Comparison of ENCODE assay signal across 8 cellular contexts in the genomic region with DNA sequence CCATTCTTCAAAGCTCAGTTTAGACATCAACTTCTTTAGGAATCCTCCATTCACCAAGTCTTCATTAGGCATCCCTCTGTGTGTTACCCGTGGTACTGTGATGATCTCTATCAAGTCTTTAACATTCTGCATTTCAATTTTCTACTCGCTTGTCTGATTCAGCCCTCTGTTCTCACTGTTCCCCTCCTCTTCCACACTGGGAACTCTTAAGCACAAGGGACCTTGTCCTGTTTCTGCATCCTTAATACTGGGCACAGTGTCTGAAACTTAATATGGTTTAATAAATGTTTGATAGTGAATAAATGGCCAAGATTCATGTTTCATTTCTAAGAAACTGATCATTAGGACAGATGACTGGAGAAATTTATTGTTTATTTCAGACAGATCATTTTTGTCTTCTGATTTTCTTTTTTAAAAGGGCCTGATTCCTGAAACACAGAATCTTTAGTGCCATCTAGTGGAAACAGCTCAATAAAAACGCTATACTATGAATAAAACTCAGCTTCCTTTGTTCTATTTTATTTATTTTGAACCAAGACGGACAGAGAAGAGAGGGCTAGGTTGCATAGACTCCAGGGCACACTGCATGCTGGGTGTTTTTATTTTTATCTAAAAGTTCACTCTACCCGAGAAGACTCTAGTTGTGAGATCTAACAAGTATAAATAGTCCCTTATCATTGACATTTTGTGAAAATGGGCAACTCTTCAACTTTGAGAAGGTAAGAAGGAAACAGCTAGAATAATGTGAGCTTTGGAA. TPM values are rescaled to one million over a fixed set of nuclear protein-coding genes. Genes with fewer than 3 reads are reported as not detected.
DNase-seq lines count a peak whose midpoint lies in the region; ATAC-seq and TF ChIP-seq lines count a peak whose summit lies in the region.

No MANE protein-coding gene starts in this region.

- no peaks in the 10 kb centered on the region for H3K9me3 Mint-ChIP-seq in CD8-positive, alpha-beta T cell

- intact Hi-C loops in CD8-positive, alpha-beta T cell (cut with DNase I, micrococcal nuclease), result loop anchor here (1.0 to 10.0 kb wide), 6 partner anchors 60 to 626 kb away; a partner anchor contains a TSS

- no peak overlapping the region for H3K4me3 Mint-ChIP-seq in CD8-positive, alpha-beta T cell

- TF ChIP-seq CTCF in CD8-positive, alpha-beta T cell (IDR thresholded peaks at IDR 0.05), result peak; percentile 54
- TF ChIP-seq CTCF in fibroblast of pulmonary artery (IDR thresholded peaks at IDR 0.05; ENCODE audit: low read length, missing control alignments) (peak; percentile 56), parathyroid adenoma (IDR thresholded peaks at IDR 0.05) (peak; percentile 33)

- peaks cover 2% of the 10 kb centered on the region for H3K4me1 Mint-ChIP-seq in CD8-positive, alpha-beta T cell (ENCODE audit: low read depth)

- H3K27ac ChIP-seq in CD8-positive, alpha-beta T cell (ENCODE audit: low read depth, low read length), result no peak overlapping the region
- no peak overlapping the region for H3K27ac ChIP-seq in parathyroid adenoma

- H3K27ac Mint-ChIP-seq in CD8-positive, alpha-beta T cell, result no peak overlapping the region

- H3K27me3 Mint-ChIP-seq in CD8-positive, alpha-beta T cell (ENCODE audit: low read depth), result peaks cover 8% of the 10 kb centered on the region

- no peaks in the 10 kb centered on the region for H3K36me3 Mint-ChIP-seq in CD8-positive, alpha-beta T cell

- H3K79me2 ChIP-seq in parathyroid adenoma, result no peaks in the 10 kb centered on the region

- H3K9ac ChIP-seq in parathyroid adenoma, result no peak overlapping the region

- H3K9me3 ChIP-seq in CD8-positive, alpha-beta T cell (ENCODE audit: low read length), result no peaks in the 10 kb centered on the region
- H3K9me3 ChIP-seq in parathyroid adenoma (ENCODE audit: control insufficient read depth, low read length), result no peaks in the 10 kb centered on the region

- H3K4me3 ChIP-seq in CD8-positive, alpha-beta T cell (ENCODE audit: low read depth, low read length), result no peak overlapping the region
- H3K4me3 ChIP-seq in fibroblast of pulmonary artery (replicated peaks; ENCODE audit: low read depth, low read length), result no peak overlapping the region
- no peak overlapping the region for H3K4me3 ChIP-seq in parathyroid adenoma (ENCODE audit: low read depth, low read length)
- H3K4me3 ChIP-seq in H7 (ENCODE audit: insufficient read depth, low read depth, low read length), result no peak overlapping the region

- no peaks in the 10 kb centered on the region for H3K4me1 ChIP-seq in CD8-positive, alpha-beta T cell (ENCODE audit: insufficient read depth, low read length)
- H3K4me1 ChIP-seq in parathyroid adenoma, result no peaks in the 10 kb centered on the region

- H2AFZ ChIP-seq in parathyroid adenoma, result no peak overlapping the region

- no peaks in the 10 kb centered on the region for H3K36me3 ChIP-seq in CD8-positive, alpha-beta T cell (ENCODE audit: insufficient read depth, low read length)
- H3K36me3 ChIP-seq in parathyroid adenoma (ENCODE audit: control insufficient read depth, insufficient read depth, low read length), result no peaks in the 10 kb centered on the region
- H3K36me3 ChIP-seq in H7 (replicated peaks; ENCODE audit: control insufficient read depth, insufficient read depth, low read length), result no peaks in the 10 kb centered on the region

- POLR2A ChIA-PET in CD8-positive, alpha-beta T cell (lab: Charles Lee), result interaction anchor here (0.6 to 1.0 kb wide), 2 partner anchors 312 to 403 kb away, joined by 3 read pairs; no protein-coding TSS in a partner anchor

- CTCF ChIA-PET in CD8-positive, alpha-beta T cell (lab: Charles Lee), result interaction anchor here (0.7 to 4.3 kb wide), 22 partner anchors 8 to 625 kb away, joined by 3 to 54 read pairs (median 4); a partner anchor contains a TSS

- DNase-seq in CD8-positive, alpha-beta T cell, result no peak
- DNase-seq in HT1080 (ENCODE audit: low read depth) (peak; percentile 59), RPMI8226 (peak; percentile 4), fibroblast of pulmonary artery (ENCODE audit: low read depth) (peak; percentile 75), H7 (no peak), SHP77 treated with DMSO at 0.1 percent for 48 hours (lab: John Stamatoyannopoulos, UW) (no peak)

- ATAC-seq in CD8-positive, alpha-beta T cell, result peak; percentile 38
- no peak for ATAC-seq in HG03280 (IDR thresholded peaks at IDR 0.05; ENCODE audit: unreplicated experiment)

- peak overlapping the region; percentile 1 for H3K4me2 ChIP-seq in parathyroid adenoma (ENCODE audit: low read length)

- no peaks in the 10 kb centered on the region for H3K27me3 ChIP-seq in CD8-positive, alpha-beta T cell (ENCODE audit: insufficient read depth, low read length)
- H3K27me3 ChIP-seq in parathyroid adenoma (ENCODE audit: control insufficient read depth, insufficient read depth, low read length) (no peaks in the 10 kb centered on the region), H7 (ENCODE audit: control insufficient read depth, insufficient read depth, low read length) (no peaks in the 10 kb centered on the region; the same call in 1 of the 2 replicates)

RNA-seq across cellular contexts. Expression of a gene that starts 7.0 kb away (rescaled TPM):
- under 1 TPM in 1 of 2 experiments, not detected in 1; 0.08 TPM for total RNA-seq in CD8-positive, alpha-beta T cell
- total RNA-seq in HT1080 (2014; rRNA removed; shearing (Covaris generic)), result 2.0 and 3.7 TPM in 2 replicates
- polyA plus RNA-seq in HT1080 (2015; cell fraction: cytosol; rRNA removed), result 2.8 and 3.1 TPM in 2 replicates
- polyA plus RNA-seq in HT1080 (2015; cell fraction: nucleus; rRNA removed), result 18.2 and 22.0 TPM in 2 replicates
- total RNA-seq in H7 (2014; rRNA removed; shearing (Covaris generic)), result 8.4 and 12.7 TPM in 2 replicates

Comparison
In these comparisons a context has a peak if more than half of its experiments do, and no peak if none do; other contexts are left out.
1. DNase-seq: peak in HT1080 (single experiment), RPMI8226 (single experiment) and fibroblast of pulmonary artery (single experiment); none in CD8-positive, alpha-beta T cell (0 of 7), H7 (single experiment) and SHP77 treated with DMSO at 0.1 percent for 48 hours (single experiment).
2. Peak in every context shown above with its lines, with median percentiles within 50 percentile points of each other: CTCF ChIP-seq.